23 cellular contexts compared by ENCODE assay signal in genomic region chr11:33980896-33981295, GRCh38.
DNase-seq lines count a peak whose midpoint lies in the region; ATAC-seq and TF ChIP-seq lines count a peak whose summit lies in the region.
"Had no signal": no experiment of that assay in that cellular context is flagged by ENCODE, and none has a peak within 500 bp of the region (broad histone marks: within the 10 kb centered on the region; RNA-seq: fewer than 3 reads in every experiment).

No MANE protein-coding gene starts in this region.

- H3K4me3 ChIP-seq in fibroblast of pulmonary artery (replicated peaks; ENCODE audit: low read depth, low read length), result no peak overlapping the region
- H3K4me3 ChIP-seq: dorsolateral prefrontal cortex, testis had no signal

- no peak for TF ChIP-seq CTCF in fibroblast of pulmonary artery (IDR thresholded peaks at IDR 0.05; ENCODE audit: low read length, missing control alignments)

- no peak for ATAC-seq in HG02623 (IDR thresholded peaks at IDR 0.05; ENCODE audit: unreplicated experiment)
- ATAC-seq in HG03135 (IDR thresholded peaks at IDR 0.05; ENCODE audit: unreplicated experiment), result no peak
- no peak for ATAC-seq in GM18517 (IDR thresholded peaks at IDR 0.05; ENCODE audit: unreplicated experiment)
- ATAC-seq: activated T-cell treated with anti-CD3 and anti-CD28 coated beads, Interleukin-2, amount 50 U/mL, for 72 hours; natural killer cell treated with Interleukin-12 subunit alpha and Interleukin-12 subunit beta and Interleukin-15 and Interleukin-18, amount 100 ng/mL, for 72 hours; Right ventricle myocardium inferior; T-cell had no signal

- DNase-seq in DMS53 treated with DMSO at 0.1 percent for 48 hours (lab: John Stamatoyannopoulos, UW; ENCODE audit: unreplicated experiment) (peak; percentile 21), NCI-H187 (lab: John Stamatoyannopoulos, UW) (peak; percentile 31 to 32), NCI-H774 (lab: John Stamatoyannopoulos, UW) (peak; percentile 59), fibroblast of pulmonary artery (ENCODE audit: low read depth) (peak; percentile 76)
- no peak for DNase-seq in stimulated activated naive CD4-positive, alpha-beta T cell treated with Interleukin-2 at 50 U/mL for 16 hours (lab: John Stamatoyannopoulos, UW)
- DNase-seq: activated CD4-positive, alpha-beta memory T cell treated with anti-CD3 and anti-CD28 coated beads, Interleukin-2, amount 10 ng/mL, durations not matched to agents 7 days and 5 days; activated naive CD8-positive, alpha-beta T cell treated with anti-CD3 and anti-CD28 coated beads, Interleukin-2, amount 10 ng/mL, durations not matched to agents 7 days and 5 days; activated T-cell treated with anti-CD3 and anti-CD28 coated beads, Interleukin-2, amount 50 U/mL, for 72 hours; brain microvascular endothelial cell; Calu3; dorsolateral prefrontal cortex; IMR-90; islet precursor cell; small intestine; stimulated activated CD4-positive, alpha-beta T cell treated with anti-CD3 and anti-CD28 coated beads, Interleukin-4, amount 100 ng/mL, for 4 hours; stimulated activated CD8-positive, alpha-beta memory T cell treated with anti-CD3 and anti-CD28 coated beads, Interleukin-4, amount 100 ng/mL, for 48 hours; T-cell; testis had no signal
